8 cellular contexts compared by ENCODE assay signal in the genomic region with DNA sequence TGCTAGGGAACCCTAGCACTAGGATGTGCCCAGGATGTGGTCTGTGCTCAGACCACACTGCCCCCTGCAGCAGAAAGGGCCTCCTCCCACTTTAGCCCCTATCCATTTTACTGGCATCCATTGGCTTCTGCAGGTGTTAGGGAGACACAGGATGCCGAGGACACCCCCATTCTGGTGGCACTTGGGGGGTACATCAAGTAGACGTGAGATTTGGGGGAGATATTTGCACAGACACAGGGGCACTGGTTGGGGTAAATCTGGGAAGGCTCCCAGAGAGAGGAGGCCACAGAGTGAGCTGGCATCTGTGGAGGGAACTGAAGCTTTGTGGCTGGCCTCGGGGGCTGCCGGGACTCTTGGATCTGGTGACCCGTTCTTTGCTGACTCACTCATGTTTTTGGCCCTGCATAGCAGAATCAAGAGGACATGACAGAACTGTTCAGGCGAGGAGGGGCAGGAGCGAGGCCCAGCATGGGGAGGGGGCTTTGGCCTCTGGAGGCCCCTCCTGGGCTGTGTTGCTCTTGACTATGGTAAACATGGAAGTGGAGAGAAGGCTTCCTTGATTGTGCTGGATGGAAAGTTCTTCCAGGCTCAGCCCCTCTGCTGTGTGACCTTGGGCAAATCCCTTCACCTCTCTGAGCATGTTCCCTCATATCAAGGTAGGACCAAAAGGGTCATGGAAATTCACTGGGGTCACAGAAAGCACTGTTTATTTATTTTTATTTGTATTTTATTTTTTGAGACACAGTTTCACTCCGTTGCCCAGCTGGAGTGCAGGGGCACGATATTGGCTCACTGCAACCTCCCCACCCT. TPM values are rescaled to one million over a fixed set of nuclear protein-coding genes. Genes with fewer than 3 reads are reported as not detected.
A peak's percentile ranks its signal among the peaks of the same experiment; 100 is the strongest.
DNase-seq lines count a peak whose midpoint lies in the region; ATAC-seq and TF ChIP-seq lines count a peak whose summit lies in the region.

No MANE protein-coding gene starts in this region.

- DNase-seq in H9 (no peak), adrenal gland (peak; percentile 73 to 90 (median 84)), mesothelial cell of epicardium (ENCODE audit: low spot score in 2 of 2, unreplicated experiment in 2 of 2) (no peak), NCI-H774 (lab: John Stamatoyannopoulos, UW) (no peak), NCI-H526 treated with DMSO at 0.1 percent for 48 hours (lab: John Stamatoyannopoulos, UW) (no peak), iPS-NIHi7 (ENCODE audit: extremely low spot score) (no peak)

- no peak overlapping the region for H4K8ac ChIP-seq in H9 (replicated peaks; ENCODE audit: insufficient read length, low read depth, low read length)

- no CpG with 5 or more reads among the region's 9 CpGs for WGBS in H9 (ENCODE audit: extremely low coverage, insufficient read length, low lambda C conversion rate)
- WGBS in adrenal gland, 4 donors = 33 to 42% (median 38%) methylated on average over 4 to 9 of the region's 9 CpGs

- H4K5ac ChIP-seq in H9 (ENCODE audit: insufficient read length, low read depth, low read length) = no peak overlapping the region

- H3K4ac ChIP-seq in H9 (ENCODE audit: low read depth, low read length) = no peak overlapping the region

- H3K27ac Mint-ChIP-seq in H9 = peak overlapping the region in 2 of 3 experiments; percentile 28 to 44; a peak in 2 of 7 replicates
- no peak overlapping the region for H3K27ac Mint-ChIP-seq in mesothelial cell of epicardium

- H3K4me2 ChIP-seq in H9 (ENCODE audit: insufficient read depth, insufficient read length, low read length) = peak overlapping the region; percentile 46

- no peaks in the 10 kb centered on the region for H4K20me1 ChIP-seq in H9 (ENCODE audit: control insufficient read depth, insufficient read depth, insufficient read length)

- H2AK5ac ChIP-seq in H9 (ENCODE audit: insufficient read length, low read length) = no peak overlapping the region

- H3K4me1 Mint-ChIP-seq in H9 (peaks cover 10 to 18% of the 10 kb centered on the region in 2 experiments), mesothelial cell of epicardium (peaks cover 14% of the 10 kb centered on the region)

- H3K27me3 Mint-ChIP-seq in H9 (ENCODE audit: low read depth) (no peaks in the 10 kb centered on the region), mesothelial cell of epicardium (ENCODE audit: low read depth) (no peaks in the 10 kb centered on the region)

- H3K9ac ChIP-seq in H9 (ENCODE audit: extremely low read depth, insufficient read length, low read length) = no peak overlapping the region

- no peak overlapping the region for H3K18ac ChIP-seq in H9 (ENCODE audit: insufficient read length, low read depth, low read length)

- no peak overlapping the region for H3K14ac ChIP-seq in H9 (ENCODE audit: insufficient read depth, low read length)

- H2BK20ac ChIP-seq in H9 (ENCODE audit: low read depth, low read length, poor library complexity, severe bottlenecking) = no peak overlapping the region

- peak; percentile 42 for TF ChIP-seq CTCF in H9 (conservative IDR thresholded peaks at IDR 0.05)
- peak in 1 of 6 experiments; percentile 5 for TF ChIP-seq CTCF in adrenal gland (IDR thresholded peaks at IDR 0.05)
- TF ChIP-seq CTCF in mesothelial cell of epicardium (IDR thresholded peaks at IDR 0.05; ENCODE audit: unreplicated experiment) = no peak

- H2BK12ac ChIP-seq in H9 (ENCODE audit: insufficient read length, low read depth, low read length) = no peak overlapping the region

- no peak for ATAC-seq in GM19023 (IDR thresholded peaks at IDR 0.05; ENCODE audit: unreplicated experiment)

- H3K4me1 ChIP-seq in ACC112 (ENCODE audit: control insufficient read depth, insufficient read depth, low read length, unreplicated experiment) = peaks cover 9% of the 10 kb centered on the region
- H3K4me1 ChIP-seq in H9 (ENCODE audit: insufficient read depth, low read length) = peaks cover 5% of the 10 kb centered on the region; the same call in 1 of the 2 replicates
- peaks cover 52 to 71% of the 10 kb centered on the region in 2 donors for H3K4me1 ChIP-seq in adrenal gland (replicated peaks in 1 of 2)

- no peak overlapping the region for H4K91ac ChIP-seq in H9 (ENCODE audit: insufficient read length, low read depth, low read length)

- no peaks in the 10 kb centered on the region; a peak in 1 of 5 replicates for H3K9me3 Mint-ChIP-seq in H9
- H3K9me3 Mint-ChIP-seq in mesothelial cell of epicardium = no peaks in the 10 kb centered on the region

- peak overlapping the region; percentile 90 for H3K4me3 ChIP-seq in ACC112 (ENCODE audit: low read depth, low read length)
- H3K4me3 ChIP-seq in adrenal gland = peak overlapping the region in 2 of 4 donors; percentile 86 to 97

- no peaks in the 10 kb centered on the region for H3K27me3 ChIP-seq in ACC112 (ENCODE audit: insufficient read depth, low read length)
- no peaks in the 10 kb centered on the region for H3K27me3 ChIP-seq in H9 (ENCODE audit: insufficient read depth, low read length)
- H3K27me3 ChIP-seq in adrenal gland = no peaks in the 10 kb centered on the region

- H2AFZ ChIP-seq in ACC112 (ENCODE audit: low read length, unreplicated experiment) = no peak overlapping the region
- H2AFZ ChIP-seq in H9 (ENCODE audit: low read length) = no peak overlapping the region

- TF ChIP-seq POLR2A in adrenal gland (IDR thresholded peaks at IDR 0.05) = peak in 1 of 2 donors; percentile 58

- H3K36me3 ChIP-seq in ACC112 (ENCODE audit: insufficient read depth, low read length) = no peaks in the 10 kb centered on the region
- H3K36me3 ChIP-seq in adrenal gland (replicated peaks in 1 of 2) = peaks cover 0 to 5% of the 10 kb centered on the region in 2 donors

- H3K9me3 ChIP-seq in H9 (ENCODE audit: control insufficient read depth, low read depth, low read length) = no peaks in the 10 kb centered on the region
- H3K9me3 ChIP-seq in adrenal gland (replicated peaks in 1 of 3) = no peaks in the 10 kb centered on the region

- H3K36me3 Mint-ChIP-seq in H9 (ENCODE audit: insufficient read depth in 1 of 3, low read depth in 3 of 3) = peaks cover 5 to 16% (median 13%) of the 10 kb centered on the region in 3 experiments; a peak in 5 of 7 replicates
- peaks cover 7% of the 10 kb centered on the region for H3K36me3 Mint-ChIP-seq in mesothelial cell of epicardium

- no peak overlapping the region for H2BK120ac ChIP-seq in H9 (ENCODE audit: low read depth, low read length, poor library complexity, severe bottlenecking)

- H2BK15ac ChIP-seq in H9 (ENCODE audit: low read depth, low read length) = no peak overlapping the region

- H3K23ac ChIP-seq in H9 (ENCODE audit: insufficient read length, low read depth, low read length) = no peak overlapping the region

- H3K4me3 Mint-ChIP-seq in H9 (peak overlapping the region; percentile 79 to 90; a peak in 4 of 5 replicates), mesothelial cell of epicardium (peak overlapping the region; percentile 82)

- peaks cover 7% of the 10 kb centered on the region for H3K23me2 ChIP-seq in H9 (ENCODE audit: insufficient read length, low read depth, low read length, poor library complexity, severe bottlenecking)

- intact Hi-C loops in adrenal gland (cut with DNase I) = no loop called here

- H3T11ph ChIP-seq in H9 (ENCODE audit: low read length) = no peak overlapping the region

- peaks cover 6% of the 10 kb centered on the region for H3K79me1 ChIP-seq in H9 (ENCODE audit: insufficient read depth, low read depth, low read length, poor library complexity, severe bottlenecking)

- no peak overlapping the region for H3K27ac ChIP-seq in ACC112 (ENCODE audit: low read depth, low read length)
- H3K27ac ChIP-seq in H9 (ENCODE audit: insufficient read length, low read depth, low read length) = no peak overlapping the region
- H3K27ac ChIP-seq in adrenal gland = peak overlapping the region; percentile 59 to 98 (median 95)

- no peak overlapping the region for H2BK5ac ChIP-seq in H9 (ENCODE audit: insufficient read length, low read length)

- H3K56ac ChIP-seq in H9 (ENCODE audit: insufficient read length, low read depth, low read length) = no peak overlapping the region

- peaks cover 16% of the 10 kb centered on the region for H3K79me2 ChIP-seq in ACC112 (ENCODE audit: control insufficient read depth, insufficient read depth, low read length, unreplicated experiment)
- H3K79me2 ChIP-seq in H9 (ENCODE audit: insufficient read depth, low read length) = no peaks in the 10 kb centered on the region

RNA-seq across cellular contexts. Expression of gene PLBD2, which starts 1.8 kb away (rescaled TPM):
- total RNA-seq in H9 (2021) (31.4 and 35.6 TPM in 2 replicates), adrenal gland (100 to 1,000 TPM; 243 to 416 (median 352) TPM), mesothelial cell of epicardium (37.8 to 39.3 TPM (median 38.7 TPM) in 3 replicates)
- 100 to 1,000 TPM; 128 to 467 (median 142) TPM for polyA plus RNA-seq in adrenal gland

RNA-seq across cellular contexts. Expression of gene SLC8B1, which starts 25.2 kb away (rescaled TPM):
- total RNA-seq in H9 (2021) (10.4 and 10.6 TPM in 2 replicates), adrenal gland (100 to 1,000 TPM; 125 to 286 (median 172) TPM), mesothelial cell of epicardium (16.7 to 19.1 TPM (median 17.3 TPM) in 3 replicates)
- 100 to 1,000 TPM; 194 to 288 (median 216) TPM for polyA plus RNA-seq in adrenal gland

RNA-seq across cellular contexts. Expression of gene SDS, which starts 43.5 kb away (rescaled TPM):
- total RNA-seq in H9 (2021) (0.13 TPM in 1 of 2 replicates, not detected in the other), adrenal gland (100 to 1,000 TPM in 1 of 8 donors, 1 to 10 TPM in 7; 1.8 to 188 (median 3.2) TPM), mesothelial cell of epicardium (not detected in 3 replicates)
- 10 to 100 TPM in 1 of 3 donors, 1 to 10 TPM in 2; 5.7 to 41.2 (median 7.9) TPM for polyA plus RNA-seq in adrenal gland

Comparison
In these comparisons a context has a peak if more than half of its experiments do, and no peak if none do; other contexts are left out.
1. H3K27ac ChIP-seq: peak in adrenal gland (5 of 5); none in ACC112 (single experiment) and H9 (single experiment).
2. DNase-seq: peak in adrenal gland (7 of 7); none in H9 (single experiment), mesothelial cell of epicardium (0 of 2), NCI-H774 (single experiment), NCI-H526 treated with DMSO at 0.1 percent for 48 hours (single experiment) and iPS-NIHi7 (single experiment).